ENCODE assay signal across 8 cellular contexts in the genomic region with DNA sequence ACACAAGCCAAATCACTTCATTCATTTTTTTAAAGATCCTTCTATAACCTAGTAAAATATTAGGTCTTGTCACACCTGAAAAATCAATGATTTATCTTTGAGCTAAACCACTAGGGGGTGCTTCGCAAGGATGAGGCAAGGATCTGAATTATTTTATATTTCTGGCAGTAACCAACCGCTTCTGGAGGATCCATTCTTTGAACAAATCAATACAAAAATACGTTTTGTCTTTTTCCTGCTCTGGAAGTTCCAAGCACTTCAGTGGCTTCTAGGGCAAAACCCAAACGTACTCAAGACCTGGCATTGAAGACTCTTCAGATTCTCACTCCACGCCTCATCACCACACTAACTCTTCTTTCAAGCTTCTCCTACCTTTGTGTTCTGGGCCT. TPM values are rescaled to one million over a fixed set of nuclear protein-coding genes. Genes with fewer than 3 reads are reported as not detected.
DNase-seq lines count a peak whose midpoint lies in the region; ATAC-seq and TF ChIP-seq lines count a peak whose summit lies in the region.

No MANE protein-coding gene starts in this region.

- no peaks in the 10 kb centered on the region for H3K9me2 ChIP-seq in DOHH2 (replicated peaks; ENCODE audit: control insufficient read depth, low read length)

- H3K27ac ChIP-seq in DOHH2 (ENCODE audit: low read depth, low read length) = peak overlapping the region; percentile 72
- H3K27ac ChIP-seq in neutrophil = peak overlapping the region; percentile 93

- H3K4me3 Mint-ChIP-seq in activated B cell treated with CpG ODN at 0.5 μM for 24 hours = peak overlapping the region; percentile 99

- TF ChIP-seq CTCF in DOHH2 (IDR thresholded peaks at IDR 0.05; ENCODE audit: low read depth, low read length, poor library complexity, severe bottlenecking) (peak; percentile 83), activated B cell treated with CpG ODN at 0.5 μM for 24 hours (IDR thresholded peaks at IDR 0.05) (peak; percentile 35), fibroblast of the aortic adventitia (IDR thresholded peaks at IDR 0.05; ENCODE audit: insufficient read depth, low read length) (peak; percentile 54), neutrophil (IDR thresholded peaks at IDR 0.05) (no peak)

- CTCF ChIA-PET in activated B cell treated with CpG ODN at 0.5 μM for 24 hours (lab: Charles Lee) = interaction anchor here (0.7 to 4.2 kb wide), 25 partner anchors 10 to 851 kb away, joined by 3 to 88 read pairs (median 4); partner anchors contain the start of genes FAM43A and XXYLT1

- H4K20me1 ChIP-seq in DOHH2 (ENCODE audit: control insufficient read depth, insufficient read depth, low read depth, low read length) = peaks cover 4% of the 10 kb centered on the region; the same call in 1 of the 2 replicates

- DNase-seq in MG63 = no peak
- no peak for DNase-seq in activated B cell treated with CpG ODN at 0.5 μM for 24 hours
- peak; percentile 59 for DNase-seq in fibroblast of the aortic adventitia (ENCODE audit: low read depth)

- H3K27me3 Mint-ChIP-seq in activated B cell treated with CpG ODN at 0.5 μM for 24 hours = peaks cover 4% of the 10 kb centered on the region

- H3K36me3 Mint-ChIP-seq in activated B cell treated with CpG ODN at 0.5 μM for 24 hours (ENCODE audit: low read depth) = peaks cover 43% of the 10 kb centered on the region

- intact Hi-C loops in activated B cell treated with CpG ODN at 0.5 μM for 24 hours (cut with micrococcal nuclease) = loop anchor here (1.0 to 2.0 kb wide), 2 partner anchors 283 to 851 kb away; no protein-coding TSS in a partner anchor

- H3K27me3 ChIP-seq in DOHH2 (ENCODE audit: control insufficient read depth, low read length) = peaks cover 3% of the 10 kb centered on the region; the same call in 1 of the 2 replicates
- no peaks in the 10 kb centered on the region for H3K27me3 ChIP-seq in MG63
- peaks cover 9% of the 10 kb centered on the region for H3K27me3 ChIP-seq in neutrophil

- peak overlapping the region; percentile 99 for H3K27ac Mint-ChIP-seq in activated B cell treated with CpG ODN at 0.5 μM for 24 hours

- POLR2A ChIA-PET in activated B cell treated with CpG ODN at 0.5 μM for 24 hours (lab: Charles Lee) = interaction anchor here (0.6 to 5.6 kb wide), 13 partner anchors 13 to 1894 kb away, joined by 3 to 127 read pairs (median 5); partner anchors contain the start of genes ACAP2, FAM43A, PPP1R2 and XXYLT1

- peak overlapping the region; percentile 86 for H3K4me3 ChIP-seq in DOHH2 (ENCODE audit: low read length)
- H3K4me3 ChIP-seq in MG63 = peak overlapping the region; percentile 96
- peak overlapping the region; percentile 93 for H3K4me3 ChIP-seq in fibroblast of the aortic adventitia (ENCODE audit: low read depth, low read length)
- H3K4me3 ChIP-seq in neutrophil (ENCODE audit: low read depth in 1 of 2, low read length in 1 of 2) = peak overlapping the region; percentile 79 to 87

- peaks cover 22% of the 10 kb centered on the region for H3K4me1 ChIP-seq in DOHH2 (ENCODE audit: control insufficient read depth, low read length)
- peaks cover 17 to 20% of the 10 kb centered on the region in 2 experiments for H3K4me1 ChIP-seq in neutrophil (ENCODE audit: control insufficient read depth in 1 of 2, insufficient read depth in 1 of 2, low read depth in 1 of 2, low read length in 1 of 2)

- peak overlapping the region; percentile 87 for H3K4me2 ChIP-seq in DOHH2 (ENCODE audit: low read length)

- peak; percentile 15 for ATAC-seq in GM21447 (IDR thresholded peaks at IDR 0.05; ENCODE audit: unreplicated experiment)
- peak; percentile 20 for ATAC-seq in activated B cell treated with CpG ODN at 0.5 μM for 24 hours (ENCODE audit: low read depth)
- no peak for ATAC-seq in GM19397 (IDR thresholded peaks at IDR 0.05; ENCODE audit: unreplicated experiment)
- no peak for ATAC-seq in GM21786 (IDR thresholded peaks at IDR 0.05; ENCODE audit: unreplicated experiment)

- no peaks in the 10 kb centered on the region for H3K9me3 Mint-ChIP-seq in activated B cell treated with CpG ODN at 0.5 μM for 24 hours

- no peaks in the 10 kb centered on the region for H3F3A ChIP-seq in DOHH2 (ENCODE audit: control insufficient read depth, insufficient read depth)

- peaks cover 22% of the 10 kb centered on the region for H3K4me1 Mint-ChIP-seq in activated B cell treated with CpG ODN at 0.5 μM for 24 hours

- H3K9me3 ChIP-seq in DOHH2 (ENCODE audit: control insufficient read depth, insufficient read depth, low read length) (no peaks in the 10 kb centered on the region), MG63 (no peaks in the 10 kb centered on the region), neutrophil (no peaks in the 10 kb centered on the region)

- H3K79me2 ChIP-seq in DOHH2 (ENCODE audit: control insufficient read depth, low read length) = peaks cover 48% of the 10 kb centered on the region

- H3K36me3 ChIP-seq in DOHH2 (ENCODE audit: control insufficient read depth, low read length) = peaks cover 35% of the 10 kb centered on the region
- H3K36me3 ChIP-seq in MG63 = peaks cover 38% of the 10 kb centered on the region
- H3K36me3 ChIP-seq in neutrophil = peaks cover 6% of the 10 kb centered on the region

RNA-seq across cellular contexts. Expression of gene LSG1, which starts 0.5 kb away (rescaled TPM):
- total RNA-seq in MG63 (2014; rRNA removed; shearing (Covaris generic); ENCODE audit: low replicate concordance) = 58.4 and 77.5 TPM in 2 replicates
- total RNA-seq in activated B cell treated with CpG ODN at 0.5 μM for 24 hours (55.1 and 55.4 TPM in 2 replicates), fibroblast of the aortic adventitia (ENCODE audit: low replicate concordance) (30.6 and 41.9 TPM in 2 replicates)

RNA-seq across cellular contexts. Expression of gene FAM43A, which starts 14.2 kb away (rescaled TPM):
- total RNA-seq in MG63 (2014; rRNA removed; shearing (Covaris generic); ENCODE audit: low replicate concordance) = 32.4 and 40.0 TPM in 2 replicates
- total RNA-seq in activated B cell treated with CpG ODN at 0.5 μM for 24 hours = 25.4 and 27.2 TPM in 2 replicates
- 12.7 and 14.1 TPM in 2 replicates for total RNA-seq in fibroblast of the aortic adventitia (ENCODE audit: low replicate concordance)

RNA-seq across cellular contexts. Expression of gene TMEM44, which starts 38.3 kb away (rescaled TPM):
- total RNA-seq in MG63 (2014; rRNA removed; shearing (Covaris generic); ENCODE audit: low replicate concordance) = 15.4 and 40.9 TPM in 2 replicates
- 3.3 and 3.5 TPM in 2 replicates for total RNA-seq in activated B cell treated with CpG ODN at 0.5 μM for 24 hours
- total RNA-seq in fibroblast of the aortic adventitia (ENCODE audit: low replicate concordance) = 12.8 and 16.7 TPM in 2 replicates

Comparison
In these comparisons a context has a peak if more than half of its experiments do, and no peak if none do; other contexts are left out.
1. ATAC-seq: peak in GM21447 (single experiment) and activated B cell treated with CpG ODN at 0.5 μM for 24 hours (single experiment); none in GM19397 (single experiment) and GM21786 (single experiment).
2. Peak in every context shown above with its lines, with median percentiles within 50 percentile points of each other: H3K4me3 ChIP-seq.